9 cellular contexts compared by ENCODE assay signal in genomic region chr1:244325056-244325764, GRCh38.
DNase-seq lines count a peak whose midpoint lies in the region; ATAC-seq, FAIRE-seq and TF ChIP-seq lines count a peak whose summit lies in the region.
"Had no signal": no experiment of that assay in that cellular context is flagged by ENCODE, and none has a peak within 500 bp of the region (broad histone marks: within the 10 kb centered on the region; RNA-seq: fewer than 3 reads in every experiment).

No MANE protein-coding gene starts in this region.

- in situ Hi-C loops in GM12878 (cut with MboI), result no loop called here

- H2AFZ ChIP-seq in DND-41 (ENCODE audit: low read depth, low read length) (no peak overlapping the region), GM12878 (ENCODE audit: control insufficient read depth, low read depth, low read length) (peak overlapping the region; percentile 53)

- TF ChIP-seq EP300 in GM12878 (IDR thresholded peaks at IDR 0.05; ENCODE audit: borderline replicate concordance in 1 of 2, control insufficient read depth in 1 of 2, low read depth in 2 of 2, low read length in 2 of 2) (no peak), tibial nerve (IDR thresholded peaks at IDR 0.05) (no peak)

- H3K9me3 ChIP-seq in DND-41 (ENCODE audit: insufficient read depth, low read length, severe bottlenecking), result no peaks in the 10 kb centered on the region
- H3K9me3 ChIP-seq in GM12878 (replicated peaks; ENCODE audit: control insufficient read depth, insufficient read depth, low read length), result no peaks in the 10 kb centered on the region; the same call in 2 of the 3 replicates
- peaks cover 0 to 15% (median 0%) of the 10 kb centered on the region in 4 donors for H3K9me3 ChIP-seq in tibial nerve

- no TSS peak for BruUV-seq in GM12878 (replicated peaks; lab: Mats Ljungman, UMichigan)

- FAIRE-seq in GM12878 (lab: Jason Lieb, UNC), result no peak
- FAIRE-seq: astrocyte had no signal

- H4K20me1 ChIP-seq in DND-41 (ENCODE audit: insufficient read depth, low read length), result no peaks in the 10 kb centered on the region
- H4K20me1 ChIP-seq in GM12878 (ENCODE audit: control insufficient read depth, insufficient read depth), result no peaks in the 10 kb centered on the region

- H3K36me3 ChIP-seq in DND-41 (ENCODE audit: insufficient read depth, low read length) (no peaks in the 10 kb centered on the region), GM12878 (ENCODE audit: control insufficient read depth in 2 of 2, insufficient read depth in 2 of 2, low read length in 1 of 2) (no peaks in the 10 kb centered on the region), tibial nerve (no peaks in the 10 kb centered on the region)

- H3K4me2 ChIP-seq in DND-41 (ENCODE audit: insufficient read depth, low read length) (no peak overlapping the region), GM12878 (ENCODE audit: control insufficient read depth, insufficient read depth) (peak overlapping the region; percentile 23)

- H3K27ac ChIP-seq in DND-41 (ENCODE audit: low read length) (no peak overlapping the region), GM12878 (ENCODE audit: control insufficient read depth, insufficient read depth) (peak overlapping the region; percentile 77), skin epidermis (peak overlapping the region in 16 of 21 experiments; percentile 30 to 88 (median 78)), tibial nerve (peak overlapping the region in 2 of 4 donors; percentile 46 to 81)

- H3K4me3 ChIP-seq in DND-41 (ENCODE audit: low read depth in 1 of 2, low read length in 2 of 2) (no peak overlapping the region), GM12878 (peak overlapping the region; percentile 41; the same call in 1 of the 2 replicates), skin epidermis (peak overlapping the region in 3 of 7 experiments; percentile 10 to 23 (median 17)), tibial nerve (no peak overlapping the region)

- WGBS in GM12878 (ENCODE audit: insufficient coverage, insufficient replicate concordance, low lambda C conversion rate, missing lambda C conversion rate), result 2% methylated on average over 8 of the region's 8 CpGs
- 58 to 62% methylated on average over 8 of the region's 8 CpGs for WGBS in tibial nerve, 2 donors

- intact Hi-C loops in GM12878 (cut with micrococcal nuclease; ENCODE audit: unreplicated experiment), result loop anchor here (10.0 kb wide), 1 partner anchor 510 kb away; the partner anchor contains the start of gene COX20

- SMC1A ChIA-PET in GM12878 (lab: Charles Lee; ENCODE audit: uncharacterized antibody, unreplicated experiment), result interaction anchor here (0.9 to 1.9 kb wide), 12 partner anchors 9 to 598 kb away, joined by 3 to 9 read pairs (median 4); no protein-coding TSS in a partner anchor

- TF ChIP-seq CTCF in DND-41 (IDR thresholded peaks at IDR 0.05; ENCODE audit: borderline replicate concordance, extremely low read depth, low read length, poor library complexity, severe bottlenecking) (no peak), GM12878 (IDR thresholded peaks at IDR 0.05 in 2 of 3, conservative IDR thresholded peaks at IDR 0.05 in 1 of 3; ENCODE audit: control insufficient read depth in 2 of 3, extremely low read depth in 1 of 3, insufficient read depth in 1 of 3, low read depth in 3 of 3, low read length in 3 of 3) (no peak), tibial nerve (IDR thresholded peaks at IDR 0.05) (no peak)

- no peak for DNase-seq in DND-41
- peak; percentile 71 for DNase-seq in GM12878 (ENCODE audit: low read depth, low spot score)
- no peak for DNase-seq in NCI-H510A (lab: John Stamatoyannopoulos, UW)
- no peak for DNase-seq in SHP77 (lab: John Stamatoyannopoulos, UW)
- DNase-seq in tibial nerve (ENCODE audit: low spot score in 2 of 2), result no peak

- H3K4me1 ChIP-seq in DND-41 (ENCODE audit: insufficient read depth, low read length) (peaks cover 10% of the 10 kb centered on the region), GM12878 (ENCODE audit: control insufficient read depth, insufficient read depth, low read length) (peaks cover 5% of the 10 kb centered on the region), tibial nerve (peaks cover 0 to 19% (median 12%) of the 10 kb centered on the region in 4 donors)

- H3K27me3 ChIP-seq in DND-41 (ENCODE audit: insufficient read depth, low read length, poor library complexity) (no peaks in the 10 kb centered on the region), GM12878 (replicated peaks in 1 of 2; ENCODE audit: control insufficient read depth in 2 of 2, insufficient read depth in 2 of 2, low read length in 1 of 2) (no peaks in the 10 kb centered on the region), tibial nerve (no peaks in the 10 kb centered on the region)

- H3K79me2 ChIP-seq in DND-41 (ENCODE audit: insufficient read depth, low read length) (no peaks in the 10 kb centered on the region), GM12878 (ENCODE audit: control insufficient read depth, insufficient read depth, low read length) (peaks cover 10% of the 10 kb centered on the region)

- RAD21 ChIA-PET in GM12878 (lab: Charles Lee; ENCODE audit: unreplicated experiment), result interaction anchor here (0.6 to 1.5 kb wide), 6 partner anchors 26 to 130 kb away, joined by 3 to 7 read pairs (median 3); no protein-coding TSS in a partner anchor

- H3K9ac ChIP-seq in DND-41 (ENCODE audit: low read depth, low read length) (no peak overlapping the region), GM12878 (ENCODE audit: control insufficient read depth, insufficient read depth, low read length) (peak overlapping the region; percentile 64)

- TF ChIP-seq RAD21 in GM12878 (IDR thresholded peaks at IDR 0.05; ENCODE audit: insufficient read depth, low read depth, low read length), result no peak

- TF ChIP-seq POLR2A in GM12878 (IDR thresholded peaks at IDR 0.05; ENCODE audit: low read depth, low read length) (0 out of 2 replicates have a peak, but pooled peaks have one; percentile 35), tibial nerve (IDR thresholded peaks at IDR 0.05) (no peak)

- peak; percentile 44; the same call in 1 of the 3 replicates for ATAC-seq in DND-41 (ENCODE audit: insufficient read depth, low read depth)
- peak; percentile 81 for ATAC-seq in GM19467 (IDR thresholded peaks at IDR 0.05; ENCODE audit: unreplicated experiment)
- peak; percentile 81 for ATAC-seq in HG03460 (IDR thresholded peaks at IDR 0.05; ENCODE audit: unreplicated experiment)
- peak; percentile 90 for ATAC-seq in GM12878

- CTCF ChIA-PET in GM12878 (lab: Yijun Ruan, JAX), result interaction anchor here (1.0 to 1.3 kb wide), 2 partner anchors 26 to 262 kb away, joined by 3 to 10 read pairs; no protein-coding TSS in a partner anchor

- POLR2A ChIA-PET in GM12878 (lab: Charles Lee), result interaction anchor here (1.0 to 2.4 kb wide), 3 partner anchors 11 to 102 kb away, joined by 3 to 8 read pairs (median 3); no protein-coding TSS in a partner anchor

TF ChIP-seq in GM12878, 131 proteins besides CTCF, POLR2A, EP300 and RAD21:
- TF ChIP-seq, protein P1, sequence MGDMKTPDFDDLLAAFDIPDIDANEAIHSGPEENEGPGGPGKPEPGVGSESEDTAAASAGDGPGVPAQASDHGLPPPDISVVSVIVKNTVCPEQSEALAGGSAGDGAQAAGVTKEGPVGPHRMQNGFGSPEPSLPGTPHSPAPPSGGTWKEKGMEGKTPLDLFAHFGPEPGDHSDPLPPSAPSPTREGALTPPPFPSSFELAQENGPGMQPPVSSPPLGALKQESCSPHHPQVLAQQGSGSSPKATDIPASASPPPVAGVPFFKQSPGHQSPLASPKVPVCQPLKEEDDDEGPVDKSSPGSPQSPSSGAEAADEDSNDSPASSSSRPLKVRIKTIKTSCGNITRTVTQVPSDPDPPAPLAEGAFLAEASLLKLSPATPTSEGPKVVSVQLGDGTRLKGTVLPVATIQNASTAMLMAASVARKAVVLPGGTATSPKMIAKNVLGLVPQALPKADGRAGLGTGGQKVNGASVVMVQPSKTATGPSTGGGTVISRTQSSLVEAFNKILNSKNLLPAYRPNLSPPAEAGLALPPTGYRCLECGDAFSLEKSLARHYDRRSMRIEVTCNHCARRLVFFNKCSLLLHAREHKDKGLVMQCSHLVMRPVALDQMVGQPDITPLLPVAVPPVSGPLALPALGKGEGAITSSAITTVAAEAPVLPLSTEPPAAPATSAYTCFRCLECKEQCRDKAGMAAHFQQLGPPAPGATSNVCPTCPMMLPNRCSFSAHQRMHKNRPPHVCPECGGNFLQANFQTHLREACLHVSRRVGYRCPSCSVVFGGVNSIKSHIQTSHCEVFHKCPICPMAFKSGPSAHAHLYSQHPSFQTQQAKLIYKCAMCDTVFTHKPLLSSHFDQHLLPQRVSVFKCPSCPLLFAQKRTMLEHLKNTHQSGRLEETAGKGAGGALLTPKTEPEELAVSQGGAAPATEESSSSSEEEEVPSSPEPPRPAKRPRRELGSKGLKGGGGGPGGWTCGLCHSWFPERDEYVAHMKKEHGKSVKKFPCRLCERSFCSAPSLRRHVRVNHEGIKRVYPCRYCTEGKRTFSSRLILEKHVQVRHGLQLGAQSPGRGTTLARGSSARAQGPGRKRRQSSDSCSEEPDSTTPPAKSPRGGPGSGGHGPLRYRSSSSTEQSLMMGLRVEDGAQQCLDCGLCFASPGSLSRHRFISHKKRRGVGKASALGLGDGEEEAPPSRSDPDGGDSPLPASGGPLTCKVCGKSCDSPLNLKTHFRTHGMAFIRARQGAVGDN (IDR thresholded peaks at IDR 0.05), result peak; percentile 67
- TF ChIP-seq IKZF2 (IDR thresholded peaks at IDR 0.05), result peak in 1 of 2 experiments; percentile 10; a peak in 2 of 4 replicates
- peak; percentile 98 for TF ChIP-seq SPI1 (IDR thresholded peaks at IDR 0.05; ENCODE audit: borderline replicate concordance, insufficient read depth, low read depth, low read length)
- no peak for TF ChIP-seq MYC (IDR thresholded peaks at IDR 0.05; ENCODE audit: insufficient read depth, insufficient read length, insufficient replicate concordance, low read length, severe bottlenecking)
- TF ChIP-seq FOXM1 (IDR thresholded peaks at IDR 0.05; ENCODE audit: low read depth, low read length), result 0 out of 2 replicates have a peak, but pooled peaks have one; percentile 50
- 0 out of 2 replicates have a peak, but pooled peaks have one; percentile 31 for TF ChIP-seq DPF2 (IDR thresholded peaks at IDR 0.05)
- TF ChIP-seq NFXL1 (IDR thresholded peaks at IDR 0.05; ENCODE audit: borderline replicate concordance), result no peak
- TF ChIP-seq POLR2AphosphoS5 (IDR thresholded peaks at IDR 0.05; ENCODE audit: low read length), result peak; percentile 41; the same call in 1 of the 2 replicates
